ENCODE assay signal across 2 cellular contexts in genomic region chr3:183520741-183521556, GRCh38. TPM values are rescaled to one million over a fixed set of nuclear protein-coding genes. Genes with fewer than 3 reads are reported as not detected.
"Had no signal": no experiment of that assay in that cellular context is flagged by ENCODE, and none has a peak within 500 bp of the region (broad histone marks: within the 10 kb centered on the region; RNA-seq: fewer than 3 reads in every experiment).

No MANE protein-coding gene starts in this region.

RNA-seq across cellular contexts. Expression of gene KLHL6, which starts 34.6 kb away (rescaled TPM):
- total RNA-seq: fibroblast of villous mesenchyme, SJCRH30 had no signal
